ENCODE assay signal across 22 cellular contexts in genomic region chr1:68149907-68150306, GRCh38.
DNase-seq lines count a peak whose midpoint lies in the region; ATAC-seq, FAIRE-seq and TF ChIP-seq lines count a peak whose summit lies in the region.
"Had no signal": no experiment of that assay in that cellular context is flagged by ENCODE, and none has a peak within 500 bp of the region (broad histone marks: within the 10 kb centered on the region; RNA-seq: fewer than 3 reads in every experiment).

No MANE protein-coding gene starts in this region.

- FAIRE-seq in frontal cortex (lab: Jason Lieb, UNC) = no peak
- FAIRE-seq: A549, GM12892, GM18507 had no signal

- peak; percentile 20 for DNase-seq in G401 (ENCODE audit: low spot score)
- peak; percentile 17 for DNase-seq in NCI-H2171 (lab: John Stamatoyannopoulos, UW)
- DNase-seq in esophagus muscularis mucosa (ENCODE audit: extremely low spot score) = no peak
- peak in 1 of 2 donors; percentile 60 for DNase-seq in psoas muscle
- DNase-seq in NCI-H748 treated with DMSO at 0.1 percent for 48 hours (lab: John Stamatoyannopoulos, UW) = no peak
- no peak for DNase-seq in epidermal melanocyte (ENCODE audit: insufficient read length, low spot score)
- no peak for DNase-seq in frontal cortex (ENCODE audit: low spot score in 2 of 2)
- DNase-seq: Calu3; CD4-positive, alpha-beta memory T cell; H9; MM.1S; NCI-H1092; NCI-H1436 treated with DMSO at 0.1 percent for 48 hours; NCI-H2081 treated with DMSO at 0.1 percent for 48 hours; NCI-H510A; PC-3; SJCRH30 had no signal

- TF ChIP-seq EP300 in esophagus muscularis mucosa (IDR thresholded peaks at IDR 0.05) = no peak

- 92% methylated on average over 7 of the region's 8 CpGs for WGBS in esophagus muscularis mucosa
- 32 to 56% (median 33%) methylated on average over 8 of the region's 8 CpGs for WGBS in psoas muscle, 3 donors

- ATAC-seq in psoas muscle = peak; percentile 65 to 76 (median 73)
- ATAC-seq: A549, PC-3 had no signal

- intact Hi-C loops in esophagus muscularis mucosa (cut with DNase I) (no loop called here), psoas muscle (cut with DNase I) (loop anchor here in 1 of 2 donors (2.0 to 5.0 kb wide), 2 partner anchors 25 to 82 kb away; partner anchors contain the start of gene WLS)

- TF ChIP-seq CTCF in esophagus muscularis mucosa (IDR thresholded peaks at IDR 0.05) = no peak
- TF ChIP-seq CTCF in psoas muscle (IDR thresholded peaks at IDR 0.05) = no peak

- no peak for TF ChIP-seq POLR2A in esophagus muscularis mucosa (IDR thresholded peaks at IDR 0.05; ENCODE audit: low read depth)

- in situ Hi-C loops in G401 (cut with HindIII; ENCODE audit: low sequenced_read_pairs) = no loop called here

- H3K27ac ChIP-seq in esophagus muscularis mucosa (replicated peaks in 1 of 4) (peak overlapping the region; percentile 69 to 83 (median 76)), psoas muscle (peak overlapping the region; percentile 83)
- H3K27ac ChIP-seq: A549, BLaER1, RWPE1, SJCRH30 had no signal

- H3K4me1 ChIP-seq in esophagus muscularis mucosa = peaks cover 18 to 40% (median 36%) of the 10 kb centered on the region in 4 donors
- H3K4me1 ChIP-seq in psoas muscle = peaks cover 26% of the 10 kb centered on the region
- H3K4me1 ChIP-seq: A549, BLaER1, SJCRH30 had no signal

- H3K4me3 ChIP-seq in esophagus muscularis mucosa = no peak overlapping the region
- H3K4me3 ChIP-seq in psoas muscle = no peak overlapping the region
- H3K4me3 ChIP-seq: A549, BLaER1, SJCRH30 had no signal

- H3K36me3 ChIP-seq in esophagus muscularis mucosa (peaks cover 34 to 93% (median 52%) of the 10 kb centered on the region in 4 donors), psoas muscle (ENCODE audit: insufficient read depth in 1 of 2, low read depth in 1 of 2) (peaks cover 0 to 30% of the 10 kb centered on the region in 2 donors)
- H3K36me3 ChIP-seq: BLaER1 had no signal

- H3K9me3 ChIP-seq in esophagus muscularis mucosa (no peaks in the 10 kb centered on the region), psoas muscle (no peaks in the 10 kb centered on the region)
- H3K9me3 ChIP-seq: A549, BLaER1, SJCRH30 had no signal

- H3K27me3 ChIP-seq in esophagus muscularis mucosa (no peaks in the 10 kb centered on the region), psoas muscle (ENCODE audit: insufficient read depth in 3 of 3, low read length in 2 of 3) (no peaks in the 10 kb centered on the region)
- H3K27me3 ChIP-seq: BLaER1, SJCRH30 had no signal

Comparison
In these comparisons a context has a peak if more than half of its experiments do, and no peak if none do; other contexts are left out.
1. DNase-seq: peak in G401 (single experiment) and NCI-H2171 (single experiment); none in esophagus muscularis mucosa (single experiment), NCI-H748 treated with DMSO at 0.1 percent for 48 hours (single experiment), epidermal melanocyte (single experiment) and frontal cortex (0 of 2).